ENCODE assay signal across 10 cellular contexts in the genomic region with DNA sequence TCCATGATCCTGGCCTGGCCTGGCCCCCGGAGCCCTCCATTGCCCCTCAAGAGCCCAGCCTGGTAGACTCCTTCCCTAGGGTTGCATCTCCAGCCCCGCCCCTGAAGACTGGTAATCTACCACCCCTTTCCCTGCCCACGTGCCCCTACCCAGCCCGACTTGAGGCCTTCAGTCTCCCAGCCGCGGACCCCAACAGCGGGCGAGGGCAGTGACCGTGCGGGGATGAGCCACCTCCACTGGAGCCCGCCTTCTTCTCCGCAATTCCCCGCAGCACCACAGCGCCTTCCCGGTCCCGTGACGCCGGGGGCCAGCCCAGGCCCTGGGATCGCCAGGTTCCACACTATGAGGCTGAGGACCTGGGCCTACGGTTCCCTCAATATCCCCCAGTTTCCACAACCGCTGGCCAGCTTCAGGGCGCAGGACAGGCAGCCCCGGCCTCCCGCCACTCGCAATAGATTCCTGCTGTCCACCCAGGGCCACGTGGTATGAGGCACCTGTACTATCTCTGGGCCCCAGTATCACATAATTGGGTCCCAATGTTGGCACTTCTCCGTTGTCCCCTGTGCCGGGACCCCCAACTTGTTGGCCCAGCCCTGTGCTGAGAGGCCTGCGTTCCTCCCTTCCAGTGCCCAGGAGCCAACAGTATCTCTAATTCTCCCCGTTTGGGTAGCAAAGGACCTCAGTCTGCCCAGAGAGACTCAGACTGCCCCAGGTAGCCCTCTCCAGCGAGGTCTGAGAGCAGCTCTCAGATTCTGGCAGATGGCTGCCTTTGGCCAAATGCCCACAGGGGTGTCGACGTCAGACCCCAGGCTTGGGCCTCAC. TPM values are rescaled to one million over a fixed set of nuclear protein-coding genes. Genes with fewer than 3 reads are reported as not detected.
DNase-seq lines count a peak whose midpoint lies in the region; ATAC-seq, FAIRE-seq and TF ChIP-seq lines count a peak whose summit lies in the region.
"Had no signal": no experiment of that assay in that cellular context is flagged by ENCODE, and none has a peak within 500 bp of the region (broad histone marks: within the 10 kb centered on the region; RNA-seq: fewer than 3 reads in every experiment).

No MANE protein-coding gene starts in this region.

- H3K4me1 Mint-ChIP-seq in CD4-positive, alpha-beta memory T cell = peaks cover 2 to 14% (median 4%) of the 10 kb centered on the region in 4 donors
- peaks cover 2% of the 10 kb centered on the region for H3K4me1 Mint-ChIP-seq in endothelial cell (ENCODE audit: unreplicated experiment)
- H3K4me1 Mint-ChIP-seq in neural progenitor cell = peaks cover 7% of the 10 kb centered on the region

- H3K27me3 Mint-ChIP-seq in CD4-positive, alpha-beta memory T cell = peaks cover 4 to 18% of the 10 kb centered on the region in 2 donors
- H3K27me3 Mint-ChIP-seq in endothelial cell (ENCODE audit: unreplicated experiment) (peaks cover 16% of the 10 kb centered on the region), neural progenitor cell (ENCODE audit: insufficient read depth, low read depth) (peaks cover 10% of the 10 kb centered on the region)

- no peaks in the 10 kb centered on the region for H3K36me3 ChIP-seq in CD4-positive, alpha-beta memory T cell (ENCODE audit: insufficient read depth, low read length)
- H3K36me3 ChIP-seq in Peyer's patch = no peaks in the 10 kb centered on the region
- H3K36me3 ChIP-seq in neural progenitor cell = no peaks in the 10 kb centered on the region

- POLR2A ChIA-PET in CD4-positive, alpha-beta memory T cell (lab: Charles Lee; ENCODE audit: partially characterized antibody) = no interaction called here

- TF ChIP-seq POLR2A in Peyer's patch (IDR thresholded peaks at IDR 0.05) (no peak), H54 (IDR thresholded peaks at IDR 0.05; ENCODE audit: low read depth, low read length) (no peak)

- H3K27me3 ChIP-seq in CD4-positive, alpha-beta memory T cell (ENCODE audit: insufficient read depth, low read length) = peaks cover 19% of the 10 kb centered on the region
- H3K27me3 ChIP-seq in Peyer's patch (peaks cover 0 to 6% of the 10 kb centered on the region in 2 donors), neural progenitor cell (peaks cover 60% of the 10 kb centered on the region)

- ATAC-seq in GM21717 (IDR thresholded peaks at IDR 0.05; ENCODE audit: unreplicated experiment) = no peak

- H3K27ac ChIP-seq in CD4-positive, alpha-beta memory T cell (ENCODE audit: low read depth, low read length) = no peak overlapping the region
- peak overlapping the region in 1 of 4 donors; percentile 40 for H3K27ac ChIP-seq in Peyer's patch
- H3K27ac ChIP-seq in neural progenitor cell = no peak overlapping the region

- no peaks in the 10 kb centered on the region for H3K4me1 ChIP-seq in CD4-positive, alpha-beta memory T cell (ENCODE audit: insufficient read depth, low read length)
- H3K4me1 ChIP-seq in Peyer's patch = peaks cover 0 to 20% (median 6%) of the 10 kb centered on the region in 4 donors
- peaks cover 8% of the 10 kb centered on the region for H3K4me1 ChIP-seq in neural progenitor cell

- H3K4me3 Mint-ChIP-seq in CD4-positive, alpha-beta memory T cell = peak overlapping the region in 6 of 8 donors; percentile 27 to 75 (median 64)
- H3K4me3 Mint-ChIP-seq in endothelial cell (ENCODE audit: unreplicated experiment) (peak overlapping the region; percentile 85), neural progenitor cell (peak overlapping the region; percentile 88)

- H3K9me3 ChIP-seq in CD4-positive, alpha-beta memory T cell (ENCODE audit: control insufficient read depth in 1 of 2, low read length in 2 of 2) = no peaks in the 10 kb centered on the region
- H3K9me3 ChIP-seq in Peyer's patch (no peaks in the 10 kb centered on the region), neural progenitor cell (ENCODE audit: low read depth) (no peaks in the 10 kb centered on the region)

- FAIRE-seq in H54 (lab: Jason Lieb, UNC) = no peak

- intact Hi-C loops in CD4-positive, alpha-beta memory T cell (cut with micrococcal nuclease) = no loop called here

- no peak overlapping the region for H3K27ac Mint-ChIP-seq in CD4-positive, alpha-beta memory T cell
- no peak overlapping the region for H3K27ac Mint-ChIP-seq in endothelial cell (ENCODE audit: unreplicated experiment)
- peak overlapping the region; percentile 44 for H3K27ac Mint-ChIP-seq in neural progenitor cell

- peak overlapping the region; percentile 79 for H3K4me2 ChIP-seq in neural progenitor cell

- no peaks in the 10 kb centered on the region for H3F3A ChIP-seq in neural progenitor cell (ENCODE audit: low read depth)

- no peaks in the 10 kb centered on the region for H3K36me3 Mint-ChIP-seq in CD4-positive, alpha-beta memory T cell
- no peaks in the 10 kb centered on the region for H3K36me3 Mint-ChIP-seq in endothelial cell (ENCODE audit: low read depth, unreplicated experiment)
- peaks cover 2% of the 10 kb centered on the region for H3K36me3 Mint-ChIP-seq in neural progenitor cell
- H3K36me3 Mint-ChIP-seq: naive B cell had no signal

- TF ChIP-seq CTCF in Peyer's patch (IDR thresholded peaks at IDR 0.05) (no peak), endothelial cell (IDR thresholded peaks at IDR 0.05; ENCODE audit: unreplicated experiment) (no peak), neural progenitor cell (IDR thresholded peaks at IDR 0.05) (no peak)

- H3K9ac ChIP-seq in neural progenitor cell = no peak overlapping the region

- no peak overlapping the region for H3K4me3 ChIP-seq in CD4-positive, alpha-beta memory T cell (ENCODE audit: low read length in 2 of 2)
- H3K4me3 ChIP-seq in Peyer's patch (no peak overlapping the region), neural progenitor cell (peak overlapping the region; percentile 79)

- peak overlapping the region; percentile 96 for H2AFZ ChIP-seq in neural progenitor cell (replicated peaks)

- H4K20me1 ChIP-seq in neural progenitor cell (ENCODE audit: low read depth) = no peaks in the 10 kb centered on the region

- CTCF ChIA-PET in CD4-positive, alpha-beta memory T cell (lab: Charles Lee; ENCODE audit: partially characterized antibody) = no interaction called here

- peak in 1 of 5 donors; percentile 36 for DNase-seq in CD4-positive, alpha-beta memory T cell
- DNase-seq in Peyer's patch (peak; percentile 11 to 58 (median 50)), endothelial cell (ENCODE audit: low spot score) (peak; percentile 14), neural progenitor cell (ENCODE audit: low spot score) (no peak), HUDEP-2 (lab: John Stamatoyannopoulos, UW; ENCODE audit: unreplicated experiment in 76 of 76) (no peak), AML-193 (lab: John Stamatoyannopoulos, UW) (no peak), H54 (ENCODE audit: insufficient read length, low spot score) (no peak)
- DNase-seq: naive B cell had no signal

- no peaks in the 10 kb centered on the region for H3K9me3 Mint-ChIP-seq in CD4-positive, alpha-beta memory T cell
- H3K9me3 Mint-ChIP-seq in endothelial cell (ENCODE audit: unreplicated experiment) (no peaks in the 10 kb centered on the region), neural progenitor cell (peaks cover 3% of the 10 kb centered on the region)

- no peaks in the 10 kb centered on the region for H3K79me2 ChIP-seq in neural progenitor cell (ENCODE audit: low read depth)

RNA-seq across cellular contexts. Expression of gene GPRIN2, which starts 1.1 kb away (rescaled TPM):
- total RNA-seq in CD4-positive, alpha-beta memory T cell = not detected
- polyA plus RNA-seq in CD4-positive, alpha-beta memory T cell = not detected
- total RNA-seq in Peyer's patch (10 to 100 TPM in 3 of 4 donors, 1 to 10 TPM in 1; 6.6 to 79.9 (median 54.7) TPM), endothelial cell (ENCODE audit: unreplicated experiment) (0.31 TPM), neural progenitor cell (ENCODE audit: low replicate concordance) (6.9 and 18.1 TPM in 2 replicates)
- total RNA-seq: activated CD8-positive, alpha-beta memory T cell treated with anti-CD3 and anti-CD28 coated beads for 36 hours had no signal

RNA-seq across cellular contexts. Expression of gene SYT15, which starts 21.4 kb away (rescaled TPM):
- total RNA-seq in CD4-positive, alpha-beta memory T cell = 1 to 10 TPM in 1 of 2 experiments, under 1 TPM in 1; 0.99 to 1.7 TPM
- under 1 TPM; 0.10 TPM for polyA plus RNA-seq in CD4-positive, alpha-beta memory T cell
- total RNA-seq in Peyer's patch (1 to 10 TPM in 1 of 4 donors, under 1 TPM in 3; 0.18 to 4.1 (median 0.46) TPM), endothelial cell (ENCODE audit: unreplicated experiment) (0.77 TPM), neural progenitor cell (ENCODE audit: low replicate concordance) (0.15 and 0.17 TPM in 2 replicates)

Comparison
In these comparisons a context has a peak if more than half of its experiments do, and no peak if none do; other contexts are left out.
1. DNase-seq: peak in Peyer's patch (3 of 3) and endothelial cell (single experiment); none in neural progenitor cell (single experiment), HUDEP-2 (0 of 76), AML-193 (0 of 2) and H54 (single experiment).
2. Peak in every context shown above with its lines, with median percentiles within 50 percentile points of each other: H3K4me3 Mint-ChIP-seq.